1 cellular context compared by ENCODE assay signal in genomic region chr18:9658111-9658641, GRCh38.
TF ChIP-seq lines count a peak whose summit lies in the region.

No MANE protein-coding gene starts in this region.

TF ChIP-seq in WTC11, 78 proteins besides CTCF, POLR2A, EP300 and RAD21 (continued from another document):
- TF ChIP-seq AR (CRISPR knock-in tag; IDR thresholded peaks at IDR 0.05) (no peak), JAZF1 (CRISPR knock-in tag; IDR thresholded peaks at IDR 0.05) (no peak), SOX15 (CRISPR knock-in tag; IDR thresholded peaks at IDR 0.05) (no peak), KAT7 (CRISPR knock-in tag; IDR thresholded peaks at IDR 0.05; ENCODE audit: borderline replicate concordance) (no peak), MLX (CRISPR knock-in tag; IDR thresholded peaks at IDR 0.05) (no peak)
